12 cellular contexts compared by ENCODE assay signal in genomic region chr3:52483577-52484495, GRCh38. TPM values are rescaled to one million over a fixed set of nuclear protein-coding genes. Genes with fewer than 3 reads are reported as not detected.
DNase-seq lines count a peak whose midpoint lies in the region; ATAC-seq and TF ChIP-seq lines count a peak whose summit lies in the region.
"Had no signal": no experiment of that assay in that cellular context is flagged by ENCODE, and none has a peak within 500 bp of the region (broad histone marks: within the 10 kb centered on the region; RNA-seq: fewer than 3 reads in every experiment).

No MANE protein-coding gene starts in this region.

- H3K36me3 ChIP-seq in brain microvascular endothelial cell (replicated peaks): peaks cover 59% of the 10 kb centered on the region
- H3K36me3 ChIP-seq in body of pancreas (replicated peaks in 1 of 2; ENCODE audit: insufficient read depth in 1 of 2, low read depth in 2 of 2): peaks cover 0 to 24% of the 10 kb centered on the region in 2 donors

- ATAC-seq in Right ventricle myocardium superior (ENCODE audit: poor library complexity) (peak; percentile 57), body of pancreas (no peak), HG03097 (IDR thresholded peaks at IDR 0.05; ENCODE audit: low FRiP score, unreplicated experiment) (no peak)

- no peaks in the 10 kb centered on the region for H3K27me3 ChIP-seq in brain microvascular endothelial cell (replicated peaks)
- no peaks in the 10 kb centered on the region for H3K27me3 ChIP-seq in body of pancreas

- DNase-seq in GM03348 (ENCODE audit: low spot score): peak; percentile 81
- DNase-seq in brain microvascular endothelial cell: peak; percentile 47
- DNase-seq in Right ventricle myocardium superior: no peak
- peak; percentile 28 for DNase-seq in retina
- DNase-seq in NCI-H1417 treated with DMSO at 0.1 percent for 48 hours (lab: John Stamatoyannopoulos, UW): no peak
- DNase-seq in NCI-H1092 treated with DMSO at 0.1 percent for 48 hours (lab: John Stamatoyannopoulos, UW): no peak
- no peak for DNase-seq in body of pancreas
- DNase-seq: central memory CD4-positive, alpha-beta T cell; DMS53; NCI-H510A treated with DMSO at 0.1 percent for 48 hours had no signal

- TF ChIP-seq CTCF in brain microvascular endothelial cell (IDR thresholded peaks at IDR 0.05; ENCODE audit: low read depth, low read length, missing control alignments) (no peak), body of pancreas (IDR thresholded peaks at IDR 0.05) (no peak)

- H3K9me3 ChIP-seq in body of pancreas: no peaks in the 10 kb centered on the region

- in situ Hi-C loops in brain microvascular endothelial cell (cut with HindIII; ENCODE audit: low pct_ligation_motif_present, low sequenced_read_pairs): no loop called here

- 88 to 91% methylated on average over 14 to 16 of the region's 16 CpGs for WGBS in body of pancreas, 2 donors

- no peak for TF ChIP-seq POLR2A in body of pancreas (IDR thresholded peaks at IDR 0.05)

- intact Hi-C loops in Right ventricle myocardium superior (cut with DNase I): loop anchor here (5.0 kb wide), 1 partner anchor 53 kb away; the partner anchor contains the start of gene UQCC5
- intact Hi-C loops in body of pancreas (cut with DNase I): no loop called here

- H3K27ac ChIP-seq in brain microvascular endothelial cell (no peak overlapping the region), body of pancreas (peak overlapping the region in 1 of 4 donors; percentile 20)

- no peaks in the 10 kb centered on the region for H3K4me1 ChIP-seq in body of pancreas

- no peak overlapping the region for H3K4me3 ChIP-seq in brain microvascular endothelial cell (ENCODE audit: low read depth, low read length)
- H3K4me3 ChIP-seq in body of pancreas: no peak overlapping the region

RNA-seq across cellular contexts. Expression of gene STAB1, which starts 11.3 kb away (rescaled TPM):
- total RNA-seq in Right ventricle myocardium superior (74.7 TPM), body of pancreas (10 to 100 TPM; 50.4 to 55.3 TPM)
- total RNA-seq: activated CD8-positive, alpha-beta memory T cell treated with anti-CD3 and anti-CD28 coated beads for 36 hours had no signal

RNA-seq across cellular contexts. Expression of gene NISCH, which starts 28.4 kb away (rescaled TPM):
- total RNA-seq in Right ventricle myocardium superior (46.0 TPM), body of pancreas (100 to 1,000 TPM in 1 of 2 donors, 10 to 100 TPM in 1; 58.9 to 115 TPM)

RNA-seq across cellular contexts. Expression of gene TNNC1, which starts 30.0 kb away (rescaled TPM):
- 7,948 TPM for total RNA-seq in Right ventricle myocardium superior
- 10 to 100 TPM in 1 of 2 donors, under 1 TPM in 1; 0.99 to 10.4 TPM for total RNA-seq in body of pancreas

RNA-seq across cellular contexts. Expression of gene SEMA3G, which starts 38.9 kb away (rescaled TPM):
- 10.4 TPM for total RNA-seq in Right ventricle myocardium superior
- 10 to 100 TPM in 1 of 2 donors, 1 to 10 TPM in 1; 3.9 to 13.2 TPM for total RNA-seq in body of pancreas

RNA-seq across cellular contexts. Expression of gene NT5DC2, which starts 49.8 kb away (rescaled TPM):
- 84.1 TPM for total RNA-seq in Right ventricle myocardium superior
- 10 to 100 TPM; 25.4 to 32.4 TPM for total RNA-seq in body of pancreas

Comparison
In these comparisons a context has a peak if more than half of its experiments do, and no peak if none do; other contexts are left out.
1. DNase-seq: peak in GM03348 (single experiment), brain microvascular endothelial cell (single experiment) and retina (single experiment); none in Right ventricle myocardium superior (single experiment), NCI-H1417 treated with DMSO at 0.1 percent for 48 hours (single experiment), NCI-H1092 treated with DMSO at 0.1 percent for 48 hours (single experiment) and body of pancreas (0 of 4).
2. RNA of gene TNNC1, which starts 30.0 kb away (total RNA-seq): 7,948 TPM in Right ventricle myocardium superior (single experiment); 0.99 to 10.4 TPM in body of pancreas; every median in the first group is over 100 times any median in the second.